8 cellular contexts compared by ENCODE assay signal in the genomic region with DNA sequence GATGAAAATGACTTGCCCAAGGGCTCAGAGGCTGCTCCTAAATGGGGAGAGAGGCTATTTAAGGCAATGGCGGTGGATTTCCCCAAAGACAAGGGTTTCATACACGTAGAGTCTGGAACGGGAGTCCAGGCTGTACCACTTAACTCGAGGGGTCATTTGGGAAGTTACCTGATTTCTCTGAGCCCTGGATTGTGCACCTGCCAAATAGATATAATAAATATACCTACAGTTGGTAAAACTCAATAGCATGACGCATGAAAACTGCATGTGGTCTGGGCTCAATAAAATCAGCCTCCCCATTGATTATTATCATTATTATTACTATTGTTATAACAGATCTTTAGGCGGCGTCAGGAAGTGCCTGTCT. TPM values are rescaled to one million over a fixed set of nuclear protein-coding genes. Genes with fewer than 3 reads are reported as not detected.
DNase-seq lines count a peak whose midpoint lies in the region; ATAC-seq and TF ChIP-seq lines count a peak whose summit lies in the region.

No MANE protein-coding gene starts in this region.

- H3K36me3 ChIP-seq in BE2C: no peaks in the 10 kb centered on the region; the same call in 1 of the 2 replicates
- H3K36me3 ChIP-seq in Loucy (ENCODE audit: insufficient read depth, low read length): no peaks in the 10 kb centered on the region

- DNase-seq in BE2C (no peak), coronary artery (ENCODE audit: low spot score) (no peak), natural killer cell (no peak), COLO668 (lab: John Stamatoyannopoulos, UW; ENCODE audit: unreplicated experiment) (no peak), SHP77 treated with DMSO at 0.1 percent for 48 hours (lab: John Stamatoyannopoulos, UW) (no peak), CD1c-positive myeloid dendritic cell (ENCODE audit: extremely low spot score) (no peak)

- peak overlapping the region; percentile 91 to 97 for H3K27ac ChIP-seq in coronary artery

- H3K4me3 ChIP-seq in BE2C (ENCODE audit: low read depth, low read length) (peak overlapping the region; percentile 81), Loucy (ENCODE audit: low read length, poor library complexity, severe bottlenecking) (peak overlapping the region; percentile 92), coronary artery (peak overlapping the region; percentile 95)

- H3K9ac ChIP-seq in Loucy (ENCODE audit: low read depth, low read length, poor library complexity, severe bottlenecking): peak overlapping the region; percentile 77

- H3K9me3 Mint-ChIP-seq in natural killer cell: no peaks in the 10 kb centered on the region

- no peak for ATAC-seq in natural killer cell
- ATAC-seq in GM18511 (IDR thresholded peaks at IDR 0.05; ENCODE audit: unreplicated experiment): no peak

- TF ChIP-seq CTCF in BE2C (IDR thresholded peaks at IDR 0.05; ENCODE audit: low read depth, low read length) (no peak), Loucy (conservative IDR thresholded peaks at IDR 0.05; ENCODE audit: low read length) (no peak), coronary artery (IDR thresholded peaks at IDR 0.05) (no peak), natural killer cell (IDR thresholded peaks at IDR 0.05) (no peak)

- intact Hi-C loops in natural killer cell (cut with micrococcal nuclease): loop anchor here (5.0 to 10.0 kb wide), 3 partner anchors 95 to 1317 kb away; a partner anchor contains a TSS

- H3K27me3 Mint-ChIP-seq in natural killer cell (ENCODE audit: low read depth in 2 of 2): peaks cover 0 to 4% of the 10 kb centered on the region in 2 donors

- no peaks in the 10 kb centered on the region for H3F3A ChIP-seq in Loucy (ENCODE audit: low read depth)

- 0 out of 2 replicates have a peak overlapping the region, but pooled peaks have one; percentile 85 for H2AFZ ChIP-seq in Loucy (ENCODE audit: low read length)

- H3K4me2 ChIP-seq in Loucy (ENCODE audit: low read depth, low read length, poor library complexity, severe bottlenecking): peak overlapping the region; percentile 92

- no peaks in the 10 kb centered on the region for H3K27me3 ChIP-seq in BE2C
- H3K27me3 ChIP-seq in Loucy (ENCODE audit: insufficient read depth, low read length, poor library complexity, severe bottlenecking): no peaks in the 10 kb centered on the region

- H3K79me2 ChIP-seq in Loucy (ENCODE audit: insufficient read depth, low read length): peaks cover 36% of the 10 kb centered on the region

- H3K9me3 ChIP-seq in BE2C: no peaks in the 10 kb centered on the region
- H3K9me3 ChIP-seq in Loucy (ENCODE audit: insufficient read depth, low read depth, low read length): no peaks in the 10 kb centered on the region

- peak overlapping the region; percentile 85 to 92 for H3K27ac Mint-ChIP-seq in natural killer cell

- no peaks in the 10 kb centered on the region for H3K36me3 Mint-ChIP-seq in natural killer cell

- no peaks in the 10 kb centered on the region for H3K9me2 ChIP-seq in Loucy (replicated peaks; ENCODE audit: low read depth, low read length)

- H3K4me1 Mint-ChIP-seq in natural killer cell: peaks cover 34 to 44% of the 10 kb centered on the region in 2 donors

- H3K4me3 Mint-ChIP-seq in natural killer cell: peak overlapping the region; percentile 99

- H3K4me1 ChIP-seq in BE2C (no peaks in the 10 kb centered on the region), Loucy (ENCODE audit: insufficient read depth, low read length, poor library complexity, severe bottlenecking) (peaks cover 32% of the 10 kb centered on the region)

- no peaks in the 10 kb centered on the region for H4K20me1 ChIP-seq in Loucy (ENCODE audit: insufficient read depth, low read length, poor library complexity, severe bottlenecking)

RNA-seq across cellular contexts. Expression of a gene that starts 1.3 kb away (rescaled TPM):
- polyA plus RNA-seq in BE2C (2012; ENCODE audit: insufficient read depth, insufficient read length, low read depth): 37.1 TPM
- 100 to 1,000 TPM in 1 of 3 donors, 10 to 100 TPM in 2; 86.7 to 123 (median 94.8) TPM for total RNA-seq in natural killer cell

RNA-seq across cellular contexts. Expression of a gene that starts 24.8 kb away (rescaled TPM):
- polyA plus RNA-seq in BE2C (2012; ENCODE audit: insufficient read depth, insufficient read length, low read depth): 2.4 TPM
- total RNA-seq in natural killer cell: 10 to 100 TPM; 16.3 to 19.8 (median 19.3) TPM
